ENCODE assay signal across 1 cellular context in genomic region chr19:45405435-45406164, GRCh38.
TF ChIP-seq lines count a peak whose summit lies in the region.

No MANE protein-coding gene starts in this region.

TF ChIP-seq in K562, 482 proteins besides CTCF, POLR2A, EP300 and RAD21 (continued from another document and continues in another):
- TF ChIP-seq CBFB (CRISPR knock-in tag; IDR thresholded peaks at IDR 0.05) (no peak; the same call in 1 of the 2 replicates), TCF15 (CRISPR knock-in tag; IDR thresholded peaks at IDR 0.05) (no peak), SUPT5H (IDR thresholded peaks at IDR 0.05) (peak; percentile 51), ZNF830 (CRISPR knock-in tag; IDR thresholded peaks at IDR 0.05) (no peak), IRF2 (CRISPR knock-in tag; IDR thresholded peaks at IDR 0.05) (no peak), MTA3 (IDR thresholded peaks at IDR 0.05; ENCODE audit: borderline replicate concordance) (peak; percentile 74), CHD1 (IDR thresholded peaks at IDR 0.05; ENCODE audit: low read length) (no peak), CREB5 (CRISPR knock-in tag; IDR thresholded peaks at IDR 0.05) (no peak), ZNF778 (CRISPR knock-in tag; IDR thresholded peaks at IDR 0.05) (no peak), NKRF (IDR thresholded peaks at IDR 0.05; ENCODE audit: borderline replicate concordance) (peak; percentile 92), NFE2 (IDR thresholded peaks at IDR 0.05; ENCODE audit: low read depth) (no peak), COPS2 (conservative IDR thresholded peaks at IDR 0.05) (no peak), NONO (IDR thresholded peaks at IDR 0.05; ENCODE audit: low read depth in 2 of 2, low read length in 1 of 2) (no peak), KLF10 (CRISPR knock-in tag; IDR thresholded peaks at IDR 0.05) (no peak), U2AF2 (optimal IDR thresholded peaks at IDR 0.05; ENCODE audit: low read depth, low read length) (no peak), HNRNPLL (IDR thresholded peaks at IDR 0.05; ENCODE audit: low read depth, low read length, poor library complexity, severe bottlenecking) (no peak), ZNF77 (CRISPR knock-in tag; IDR thresholded peaks at IDR 0.05) (no peak), ZNF507 (tag; conservative IDR thresholded peaks at IDR 0.05) (no peak), NR2C2 (CRISPR knock-in tag; IDR thresholded peaks at IDR 0.05) (peak; percentile 63), NR2C2 (tag; IDR thresholded peaks at IDR 0.05) (peak; percentile 97), ZNF551 (CRISPR knock-in tag; IDR thresholded peaks at IDR 0.05) (no peak), HLTF (IDR thresholded peaks at IDR 0.05) (no peak), ARHGAP35 (IDR thresholded peaks at IDR 0.05; ENCODE audit: partially characterized antibody) (no peak), TFAM (CRISPR knock-in tag; conservative IDR thresholded peaks at IDR 0.05) (no peak), MEIS2 (IDR thresholded peaks at IDR 0.05; ENCODE audit: partially characterized antibody) (peak; percentile 21), ELF4 (CRISPR knock-in tag; IDR thresholded peaks at IDR 0.05) (no peak), PHTF2 (CRISPR knock-in tag; IDR thresholded peaks at IDR 0.05) (no peak), POLR2AphosphoS2 (IDR thresholded peaks at IDR 0.05; ENCODE audit: low read length) (no peak), CBX3 (IDR thresholded peaks at IDR 0.05; ENCODE audit: borderline replicate concordance in 1 of 2, low read length in 2 of 2) (no peak; a peak in 1 of 3 replicates), HDAC3 (IDR thresholded peaks at IDR 0.05; ENCODE audit: borderline replicate concordance, partially characterized antibody) (peak; percentile 81), HNRNPH1 (optimal IDR thresholded peaks at IDR 0.05; ENCODE audit: low read depth, low read length) (no peak), CBX5 (IDR thresholded peaks at IDR 0.05; ENCODE audit: borderline replicate concordance, low read depth) (no peak), ARNT (IDR thresholded peaks at IDR 0.05) (peak in 1 of 2 experiments; percentile 4; a peak in 1 of 4 replicates), KLF13 (tag; IDR thresholded peaks at IDR 0.05; ENCODE audit: borderline replicate concordance, low read depth) (peak; percentile 13; the same call in 1 of the 2 replicates), KAT7 (CRISPR knock-in tag; IDR thresholded peaks at IDR 0.05; ENCODE audit: borderline replicate concordance) (no peak), SMARCE1 (IDR thresholded peaks at IDR 0.05) (no peak), SRF (CRISPR knock-in tag; IDR thresholded peaks at IDR 0.05) (no peak), SAFB (IDR thresholded peaks at IDR 0.05; ENCODE audit: borderline replicate concordance, low read depth, low read length) (peak; percentile 97), ZNF232 (CRISPR knock-in tag; IDR thresholded peaks at IDR 0.05) (no peak), FUS (optimal IDR thresholded peaks at IDR 0.05; ENCODE audit: low read depth, low read length) (no peak), KDM1A (IDR thresholded peaks at IDR 0.05) (no peak; a peak in 1 of 4 replicates), PHB (CRISPR knock-in tag; IDR thresholded peaks at IDR 0.05) (no peak; the same call in 1 of the 2 replicates), ZNF384 (IDR thresholded peaks at IDR 0.05; ENCODE audit: low read depth, low read length) (0 out of 2 replicates have a peak, but pooled peaks have one; percentile 3), ZNF354B (CRISPR knock-in tag; IDR thresholded peaks at IDR 0.05) (no peak), MAFF (IDR thresholded peaks at IDR 0.05; ENCODE audit: low read length) (no peak), FOXJ3 (CRISPR knock-in tag; IDR thresholded peaks at IDR 0.05) (no peak), TCFL5 (CRISPR knock-in tag; conservative IDR thresholded peaks at IDR 0.05) (no peak), JUND (IDR thresholded peaks at IDR 0.05; ENCODE audit: borderline replicate concordance, low read depth, low read length) (peak; percentile 67; the same call in 1 of the 2 replicates), JUND (tag; IDR thresholded peaks at IDR 0.05; ENCODE audit: borderline replicate concordance, low read depth, low read length) (peak; percentile 64; the same call in 2 of the 3 replicates), C11orf30 (IDR thresholded peaks at IDR 0.05; ENCODE audit: low read depth) (no peak), RBM15 (IDR thresholded peaks at IDR 0.05; ENCODE audit: insufficient read depth, low read length) (no peak), THRAP3 (IDR thresholded peaks at IDR 0.05; ENCODE audit: borderline replicate concordance) (no peak), ZNF589 (CRISPR knock-in tag; IDR thresholded peaks at IDR 0.05; ENCODE audit: low read depth) (peak; percentile 53; the same call in 1 of the 2 replicates), ARID3B (CRISPR knock-in tag; IDR thresholded peaks at IDR 0.05; ENCODE audit: borderline replicate concordance) (no peak), TBP (optimal IDR thresholded peaks at IDR 0.05; ENCODE audit: low read depth, low read length) (no peak), BCOR (IDR thresholded peaks at IDR 0.05) (0 out of 2 replicates have a peak, but pooled peaks have one; percentile 7), PTTG1 (tag; IDR thresholded peaks at IDR 0.05; ENCODE audit: low read depth) (no peak), PHF21A (IDR thresholded peaks at IDR 0.05; ENCODE audit: borderline replicate concordance, low read depth) (no peak), CBX2 (IDR thresholded peaks at IDR 0.05; ENCODE audit: insufficient read depth, low read length, poor library complexity, severe bottlenecking) (no peak), CLOCK (CRISPR knock-in tag; IDR thresholded peaks at IDR 0.05; ENCODE audit: borderline replicate concordance) (no peak), RFX5 (IDR thresholded peaks at IDR 0.05; ENCODE audit: low read depth, low read length) (peak; percentile 19; the same call in 1 of the 2 replicates), ZKSCAN8 (CRISPR knock-in tag; IDR thresholded peaks at IDR 0.05) (no peak)
- TF ChIP-seq, protein P1, sequence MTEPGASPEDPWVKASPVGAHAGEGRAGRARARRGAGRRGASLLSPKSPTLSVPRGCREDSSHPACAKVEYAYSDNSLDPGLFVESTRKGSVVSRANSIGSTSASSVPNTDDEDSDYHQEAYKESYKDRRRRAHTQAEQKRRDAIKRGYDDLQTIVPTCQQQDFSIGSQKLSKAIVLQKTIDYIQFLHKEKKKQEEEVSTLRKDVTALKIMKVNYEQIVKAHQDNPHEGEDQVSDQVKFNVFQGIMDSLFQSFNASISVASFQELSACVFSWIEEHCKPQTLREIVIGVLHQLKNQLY (CRISPR knock-in tag; conservative IDR thresholded peaks at IDR 0.05) = no peak
- TF ChIP-seq, protein P2, sequence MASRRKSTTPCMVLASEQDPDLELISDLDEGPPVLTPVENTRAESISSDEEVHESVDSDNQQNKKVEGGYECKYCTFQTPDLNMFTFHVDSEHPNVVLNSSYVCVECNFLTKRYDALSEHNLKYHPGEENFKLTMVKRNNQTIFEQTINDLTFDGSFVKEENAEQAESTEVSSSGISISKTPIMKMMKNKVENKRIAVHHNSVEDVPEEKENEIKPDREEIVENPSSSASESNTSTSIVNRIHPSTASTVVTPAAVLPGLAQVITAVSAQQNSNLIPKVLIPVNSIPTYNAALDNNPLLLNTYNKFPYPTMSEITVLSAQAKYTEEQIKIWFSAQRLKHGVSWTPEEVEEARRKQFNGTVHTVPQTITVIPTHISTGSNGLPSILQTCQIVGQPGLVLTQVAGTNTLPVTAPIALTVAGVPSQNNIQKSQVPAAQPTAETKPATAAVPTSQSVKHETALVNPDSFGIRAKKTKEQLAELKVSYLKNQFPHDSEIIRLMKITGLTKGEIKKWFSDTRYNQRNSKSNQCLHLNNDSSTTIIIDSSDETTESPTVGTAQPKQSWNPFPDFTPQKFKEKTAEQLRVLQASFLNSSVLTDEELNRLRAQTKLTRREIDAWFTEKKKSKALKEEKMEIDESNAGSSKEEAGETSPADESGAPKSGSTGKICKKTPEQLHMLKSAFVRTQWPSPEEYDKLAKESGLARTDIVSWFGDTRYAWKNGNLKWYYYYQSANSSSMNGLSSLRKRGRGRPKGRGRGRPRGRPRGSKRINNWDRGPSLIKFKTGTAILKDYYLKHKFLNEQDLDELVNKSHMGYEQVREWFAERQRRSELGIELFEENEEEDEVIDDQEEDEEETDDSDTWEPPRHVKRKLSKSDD (conservative IDR thresholded peaks at IDR 0.05; ENCODE audit: low read length) = no peak; the same call in 1 of the 2 replicates
- TF ChIP-seq, protein P3, sequence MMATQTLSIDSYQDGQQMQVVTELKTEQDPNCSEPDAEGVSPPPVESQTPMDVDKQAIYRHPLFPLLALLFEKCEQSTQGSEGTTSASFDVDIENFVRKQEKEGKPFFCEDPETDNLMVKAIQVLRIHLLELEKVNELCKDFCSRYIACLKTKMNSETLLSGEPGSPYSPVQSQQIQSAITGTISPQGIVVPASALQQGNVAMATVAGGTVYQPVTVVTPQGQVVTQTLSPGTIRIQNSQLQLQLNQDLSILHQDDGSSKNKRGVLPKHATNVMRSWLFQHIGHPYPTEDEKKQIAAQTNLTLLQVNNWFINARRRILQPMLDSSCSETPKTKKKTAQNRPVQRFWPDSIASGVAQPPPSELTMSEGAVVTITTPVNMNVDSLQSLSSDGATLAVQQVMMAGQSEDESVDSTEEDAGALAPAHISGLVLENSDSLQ (IDR thresholded peaks at IDR 0.05) = peak; percentile 58
- TF ChIP-seq, protein P4, sequence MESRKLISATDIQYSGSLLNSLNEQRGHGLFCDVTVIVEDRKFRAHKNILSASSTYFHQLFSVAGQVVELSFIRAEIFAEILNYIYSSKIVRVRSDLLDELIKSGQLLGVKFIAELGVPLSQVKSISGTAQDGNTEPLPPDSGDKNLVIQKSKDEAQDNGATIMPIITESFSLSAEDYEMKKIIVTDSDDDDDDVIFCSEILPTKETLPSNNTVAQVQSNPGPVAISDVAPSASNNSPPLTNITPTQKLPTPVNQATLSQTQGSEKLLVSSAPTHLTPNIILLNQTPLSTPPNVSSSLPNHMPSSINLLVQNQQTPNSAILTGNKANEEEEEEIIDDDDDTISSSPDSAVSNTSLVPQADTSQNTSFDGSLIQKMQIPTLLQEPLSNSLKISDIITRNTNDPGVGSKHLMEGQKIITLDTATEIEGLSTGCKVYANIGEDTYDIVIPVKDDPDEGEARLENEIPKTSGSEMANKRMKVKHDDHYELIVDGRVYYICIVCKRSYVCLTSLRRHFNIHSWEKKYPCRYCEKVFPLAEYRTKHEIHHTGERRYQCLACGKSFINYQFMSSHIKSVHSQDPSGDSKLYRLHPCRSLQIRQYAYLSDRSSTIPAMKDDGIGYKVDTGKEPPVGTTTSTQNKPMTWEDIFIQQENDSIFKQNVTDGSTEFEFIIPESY (CRISPR knock-in tag; IDR thresholded peaks at IDR 0.05) = 0 out of 2 replicates have a peak, but pooled peaks have one; percentile 2
